Comparison of ENCODE assay signal across 34 cellular contexts in the genomic region with DNA sequence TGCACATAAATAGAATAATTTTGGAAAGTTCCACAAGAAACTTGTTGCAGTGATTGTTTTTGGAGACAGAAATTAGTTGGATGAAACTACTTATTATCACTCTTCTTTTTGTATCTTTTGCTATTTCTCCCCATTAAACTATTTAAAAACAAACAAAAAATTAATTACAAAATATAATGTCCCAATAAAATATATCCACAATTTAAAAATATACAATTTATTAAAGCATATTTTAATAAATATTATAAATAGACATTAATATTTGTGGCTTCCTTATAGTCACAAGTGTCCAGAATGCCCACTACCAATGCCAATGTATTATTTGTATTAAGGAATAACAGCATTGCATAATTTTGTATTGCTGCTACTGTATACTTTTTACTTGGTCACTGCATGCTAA.
"Had no signal": no experiment of that assay in that cellular context is flagged by ENCODE, and none has a peak within 500 bp of the region (broad histone marks: within the 10 kb centered on the region; RNA-seq: fewer than 3 reads in every experiment).

No MANE protein-coding gene starts in this region.

- H3K27me3 ChIP-seq: adrenal gland, body of pancreas, colonic mucosa, dorsolateral prefrontal cortex, esophagus muscularis mucosa, foreskin keratinocyte, gastroesophageal sphincter, heart right ventricle had no signal

- H3K9me3 ChIP-seq: adrenal gland, body of pancreas, colonic mucosa, esophagus muscularis mucosa, gastroesophageal sphincter, heart right ventricle had no signal

- H3K27ac ChIP-seq: adrenal gland, body of pancreas, colonic mucosa, dorsolateral prefrontal cortex, esophagus muscularis mucosa, foreskin keratinocyte, gastroesophageal sphincter, heart right ventricle had no signal

- H3K36me3 ChIP-seq: adrenal gland, colonic mucosa, esophagus muscularis mucosa had no signal

- H3K27me3 Mint-ChIP-seq: activated B cell treated with CpG ODN at 0.5 μM for 24 hours; activated CD8-positive, alpha-beta T cell treated with anti-CD3 and anti-CD28 coated beads for 36 hours; activated naive CD4-positive, alpha-beta T cell treated with anti-CD3 and anti-CD28 coated beads, Interleukin-2, amount 50 U/mL, for 24 hours; activated naive CD8-positive, alpha-beta T cell treated with anti-CD3 and anti-CD28 coated beads for 36 hours; activated naive CD8-positive, alpha-beta T cell treated with anti-CD3 and anti-CD28 coated beads, Interleukin-2, amount 50 U/mL, for 24 hours; activated T-helper 17 cell treated with anti-CD3 and anti-CD28 coated beads, Interleukin-2, amount 50 U/mL, for 72 hours; T-cell; T-helper 17 cell had no signal

- H3K4me3 Mint-ChIP-seq: activated B cell treated with CpG ODN at 0.5 μM for 24 hours; activated CD8-positive, alpha-beta T cell treated with anti-CD3 and anti-CD28 coated beads for 36 hours; activated naive CD4-positive, alpha-beta T cell treated with anti-CD3 and anti-CD28 coated beads, Interleukin-2, amount 50 U/mL, for 24 hours; activated naive CD8-positive, alpha-beta T cell treated with anti-CD3 and anti-CD28 coated beads for 36 hours; activated naive CD8-positive, alpha-beta T cell treated with anti-CD3 and anti-CD28 coated beads, Interleukin-2, amount 50 U/mL, for 24 hours; activated T-cell treated with anti-CD3 and anti-CD28 coated beads, Interleukin-2, amount 50 U/mL, for 4 hours; activated T-helper 17 cell treated with anti-CD3 and anti-CD28 coated beads, Interleukin-2, amount 50 U/mL, for 72 hours; endodermal cell; T-cell; T-helper 17 cell; T-helper 2 cell treated with Interferon-gamma antibody and Interleukin-4, amounts not matched to agents 5 μg/mL and 100 μg/mL, for 36 hours had no signal

- H3K9me3 Mint-ChIP-seq: activated B cell treated with CpG ODN at 0.5 μM for 24 hours; activated CD8-positive, alpha-beta T cell treated with anti-CD3 and anti-CD28 coated beads for 36 hours; activated naive CD4-positive, alpha-beta T cell treated with anti-CD3 and anti-CD28 coated beads, Interleukin-2, amount 50 U/mL, for 24 hours; activated naive CD8-positive, alpha-beta T cell treated with anti-CD3 and anti-CD28 coated beads, Interleukin-2, amount 50 U/mL, for 24 hours; activated T-cell treated with anti-CD3 and anti-CD28 coated beads, Interleukin-2, amount 50 U/mL, for 4 hours; activated T-helper 17 cell treated with anti-CD3 and anti-CD28 coated beads, Interleukin-2, amount 50 U/mL, for 72 hours; T-cell; T-helper 2 cell treated with Interferon-gamma antibody and Interleukin-4, amounts not matched to agents 5 μg/mL and 100 μg/mL, for 36 hours had no signal

- H3K4me3 ChIP-seq: adrenal gland, body of pancreas, colonic mucosa, dorsolateral prefrontal cortex, esophagus muscularis mucosa, gastroesophageal sphincter, heart right ventricle had no signal

- H3K27ac Mint-ChIP-seq: activated B cell treated with CpG ODN at 0.5 μM for 24 hours; activated CD8-positive, alpha-beta T cell treated with anti-CD3 and anti-CD28 coated beads for 36 hours; activated naive CD4-positive, alpha-beta T cell treated with anti-CD3 and anti-CD28 coated beads, Interleukin-2, amount 50 U/mL, for 24 hours; activated naive CD8-positive, alpha-beta T cell treated with anti-CD3 and anti-CD28 coated beads for 36 hours; activated naive CD8-positive, alpha-beta T cell treated with anti-CD3 and anti-CD28 coated beads, Interleukin-2, amount 50 U/mL, for 24 hours; activated T-helper 17 cell treated with anti-CD3 and anti-CD28 coated beads, Interleukin-2, amount 50 U/mL, for 72 hours; endodermal cell; T-cell; T-helper 17 cell; T-helper 2 cell treated with Interferon-gamma antibody and Interleukin-4, amounts not matched to agents 5 μg/mL and 100 μg/mL, for 36 hours had no signal

- H3K4me1 Mint-ChIP-seq: activated B cell treated with CpG ODN at 0.5 μM for 24 hours; activated naive CD4-positive, alpha-beta T cell treated with anti-CD3 and anti-CD28 coated beads, Interleukin-2, amount 50 U/mL, for 24 hours; activated naive CD8-positive, alpha-beta T cell treated with anti-CD3 and anti-CD28 coated beads for 36 hours; activated naive CD8-positive, alpha-beta T cell treated with anti-CD3 and anti-CD28 coated beads, Interleukin-2, amount 50 U/mL, for 24 hours; activated T-helper 17 cell treated with anti-CD3 and anti-CD28 coated beads, Interleukin-2, amount 50 U/mL, for 72 hours; endodermal cell; T-cell; T-helper 17 cell had no signal

- H3K4me1 ChIP-seq: adrenal gland, body of pancreas, colonic mucosa, esophagus muscularis mucosa, foreskin keratinocyte, gastroesophageal sphincter, heart right ventricle had no signal

- ATAC-seq: activated CD4-positive, CD25-positive, alpha-beta regulatory T cell treated with anti-CD3 and anti-CD28 coated beads, Interleukin-2, amount 50 U/mL, for 24 hours; activated CD8-positive, alpha-beta T cell treated with anti-CD3 and anti-CD28 coated beads for 36 hours; activated naive CD8-positive, alpha-beta T cell treated with anti-CD3 and anti-CD28 coated beads, Interleukin-2, amount 50 U/mL, for 24 hours; activated T-cell treated with anti-CD3 and anti-CD28 coated beads, Interleukin-2, amount 50 U/mL, for 4 hours; activated T-helper 17 cell treated with anti-CD3 and anti-CD28 coated beads, Interleukin-2, amount 50 U/mL, for 72 hours; body of pancreas; foreskin keratinocyte; gastroesophageal sphincter; heart right ventricle; T-cell; T-helper 17 cell had no signal

- DNase-seq: activated B cell treated with CpG ODN at 0.5 μM for 24 hours; activated CD4-positive, alpha-beta T cell treated with anti-CD3 and anti-CD28 coated beads for 48 hours; activated CD4-positive, alpha-beta T cell treated with anti-CD3 and anti-CD28 coated beads, Interleukin-2, amount 50 U/mL, for 1 hour; activated CD4-positive, alpha-beta T cell treated with anti-CD3 and anti-CD28 coated beads, Interleukin-2, amount 50 U/mL, for 48 hours; activated CD8-positive, alpha-beta memory T cell treated with anti-CD3 and anti-CD28 coated beads for 24 hours; activated CD8-positive, alpha-beta T cell treated with anti-CD3 and anti-CD28 coated beads for 36 hours; activated effector memory CD4-positive, alpha-beta T cell treated with Interleukin-2 at 50 U/mL for 16 hours; activated gamma-delta T cell treated with Interleukin-2 at 50 U/mL for 16 hours; activated naive CD4-positive, alpha-beta T cell treated with Interleukin-2 at 50 U/mL for 16 hours; activated naive CD8-positive, alpha-beta T cell treated with anti-CD3 and anti-CD28 coated beads for 36 hours; activated naive CD8-positive, alpha-beta T cell treated with anti-CD3 and anti-CD28 coated beads, Interleukin-2, amount 50 U/mL, for 24 hours; activated T-cell treated with anti-CD3 and anti-CD28 coated beads, Interleukin-2, amount 50 U/mL, for 4 hours; adrenal gland; amygdala; aorta; body of pancreas; caudate nucleus; colonic mucosa; dorsolateral prefrontal cortex; effector memory CD4-positive, alpha-beta T cell; endodermal cell; erythroblast; foreskin keratinocyte; heart right ventricle; SW 1271; T-cell; T-helper 17 cell; T1000 had no signal
